ENCODE assay signal across 26 cellular contexts in genomic region chr22:20560716-20561115, GRCh38. TPM values are rescaled to one million over a fixed set of nuclear protein-coding genes. Genes with fewer than 3 reads are reported as not detected.
DNase-seq lines count a peak whose midpoint lies in the region; ATAC-seq lines count a peak whose summit lies in the region.
"Had no signal": no experiment of that assay in that cellular context is flagged by ENCODE, and none has a peak within 500 bp of the region (broad histone marks: within the 10 kb centered on the region; RNA-seq: fewer than 3 reads in every experiment).

No MANE protein-coding gene starts in this region.

- no peak overlapping the region for H3K4me3 ChIP-seq in CD8-positive, alpha-beta memory T cell (ENCODE audit: low read length)
- H3K4me3 ChIP-seq: A549; BLaER1 treated with 17β-estradiol and CSF1 and Interleukin-3, amounts not matched to agents 10 nM and 100 nM; GM12878; MG63; SJCRH30 had no signal

- DNase-seq in activated naive CD4-positive, alpha-beta T cell treated with anti-CD3 and anti-CD28 coated beads for 36 hours: no peak
- DNase-seq in CD8-positive, alpha-beta memory T cell: no peak
- no peak for DNase-seq in effector memory CD8-positive, alpha-beta T cell
- no peak for DNase-seq in stimulated activated naive B cell treated with anti-CD40 and anti-IgM and Interleukin-4, amounts not matched to agents 10 μg/mL and 1 μg/mL and 100 μg/mL, for 72 hours
- DNase-seq in stimulated activated naive CD8-positive, alpha-beta T cell treated with anti-CD3 and anti-CD28 coated beads, Interleukin-15, Interleukin-2, amounts not matched to agents 100 U/mL and 50 U/mL, for 24 hours: no peak
- no peak for DNase-seq in COLO668 (lab: John Stamatoyannopoulos, UW; ENCODE audit: unreplicated experiment)
- DNase-seq: AML-193, COR-L47, HCEC 1CT, KG1, MG63, NCI-H1105 treated with DMSO at 0.1 percent for 48 hours, NCI-H146, NCI-H1930, NCI-H2107, NCI-H524, NCI-H774, PC-3, SJCRH30 had no signal

- no peaks in the 10 kb centered on the region for H3K27me3 Mint-ChIP-seq in activated naive CD4-positive, alpha-beta T cell treated with anti-CD3 and anti-CD28 coated beads, Interleukin-2, amount 50 U/mL, for 24 hours
- H3K27me3 Mint-ChIP-seq in activated naive CD4-positive, alpha-beta T cell treated with anti-CD3 and anti-CD28 coated beads for 36 hours (ENCODE audit: low read depth): no peaks in the 10 kb centered on the region
- no peaks in the 10 kb centered on the region for H3K27me3 Mint-ChIP-seq in CD8-positive, alpha-beta memory T cell
- H3K27me3 Mint-ChIP-seq in effector memory CD8-positive, alpha-beta T cell: no peaks in the 10 kb centered on the region
- H3K27me3 Mint-ChIP-seq in stimulated activated naive B cell treated with anti-CD40 and anti-IgM and Interleukin-4, amounts not matched to agents 10 μg/mL and 1 μg/mL and 100 μg/mL, for 72 hours: no peaks in the 10 kb centered on the region

- no peaks in the 10 kb centered on the region for H3K9me3 ChIP-seq in CD8-positive, alpha-beta memory T cell (ENCODE audit: low read length)
- H3K9me3 ChIP-seq: MG63 had no signal

- CTCF ChIA-PET in activated naive CD4-positive, alpha-beta T cell treated with anti-CD3 and anti-CD28 coated beads for 36 hours (lab: Charles Lee): interaction anchor here (1.1 kb wide), 1 partner anchor 8 kb away, joined by 3 read pairs; no protein-coding TSS in a partner anchor
- CTCF ChIA-PET in CD8-positive, alpha-beta memory T cell (lab: Charles Lee): interaction anchor here (1.3 to 19.1 kb wide), 3 partner anchors 6 to 42 kb away, joined by 3 to 389 read pairs (median 389); no protein-coding TSS in a partner anchor

- no peak for ATAC-seq in effector memory CD8-positive, alpha-beta T cell (replicated peaks)
- ATAC-seq in stimulated activated naive B cell treated with anti-CD40 and anti-IgM and Interleukin-4, amounts not matched to agents 10 μg/mL and 1 μg/mL and 100 μg/mL, for 72 hours (replicated peaks): no peak
- ATAC-seq in stimulated activated naive CD8-positive, alpha-beta T cell treated with anti-CD3 and anti-CD28 coated beads, Interleukin-15, Interleukin-2, amounts not matched to agents 100 U/mL and 50 U/mL, for 24 hours: no peak
- no peak for ATAC-seq in HG03097 (IDR thresholded peaks at IDR 0.05; ENCODE audit: low FRiP score, unreplicated experiment)
- ATAC-seq: A549, GM12878, PC-3, Right ventricle myocardium inferior, SK-N-SH treated with all-trans-retinoic acid at 6 μM for 48 hours had no signal

- no peaks in the 10 kb centered on the region for H3K27me3 ChIP-seq in CD8-positive, alpha-beta memory T cell (ENCODE audit: insufficient read depth, low read length, poor library complexity, severe bottlenecking)
- H3K27me3 ChIP-seq: BLaER1 treated with 17β-estradiol and CSF1 and Interleukin-3, amounts not matched to agents 10 nM and 100 nM; MG63; SJCRH30 had no signal

- H3K9me3 Mint-ChIP-seq in activated naive CD4-positive, alpha-beta T cell treated with anti-CD3 and anti-CD28 coated beads, Interleukin-2, amount 50 U/mL, for 24 hours: no peaks in the 10 kb centered on the region
- H3K9me3 Mint-ChIP-seq in activated naive CD4-positive, alpha-beta T cell treated with anti-CD3 and anti-CD28 coated beads for 36 hours: peaks cover 2% of the 10 kb centered on the region
- H3K9me3 Mint-ChIP-seq in CD8-positive, alpha-beta memory T cell: peaks cover 0 to 9% (median 0%) of the 10 kb centered on the region in 5 donors
- peaks cover 4 to 10% of the 10 kb centered on the region in 2 donors for H3K9me3 Mint-ChIP-seq in effector memory CD8-positive, alpha-beta T cell
- H3K9me3 Mint-ChIP-seq in stimulated activated naive B cell treated with anti-CD40 and anti-IgM and Interleukin-4, amounts not matched to agents 10 μg/mL and 1 μg/mL and 100 μg/mL, for 72 hours: peaks cover 9 to 11% of the 10 kb centered on the region in 2 donors

- H3K27ac Mint-ChIP-seq in activated naive CD4-positive, alpha-beta T cell treated with anti-CD3 and anti-CD28 coated beads, Interleukin-2, amount 50 U/mL, for 24 hours: peak overlapping the region; percentile 71
- H3K27ac Mint-ChIP-seq in activated naive CD4-positive, alpha-beta T cell treated with anti-CD3 and anti-CD28 coated beads for 36 hours: no peak overlapping the region
- H3K27ac Mint-ChIP-seq in CD8-positive, alpha-beta memory T cell: peak overlapping the region; percentile 4 to 83 (median 60)
- peak overlapping the region; percentile 59 to 79 for H3K27ac Mint-ChIP-seq in effector memory CD8-positive, alpha-beta T cell
- peak overlapping the region; percentile 10 for H3K27ac Mint-ChIP-seq in stimulated activated naive B cell treated with anti-CD40 and anti-IgM and Interleukin-4, amounts not matched to agents 10 μg/mL and 1 μg/mL and 100 μg/mL, for 72 hours

- H3K36me3 Mint-ChIP-seq in activated naive CD4-positive, alpha-beta T cell treated with anti-CD3 and anti-CD28 coated beads, Interleukin-2, amount 50 U/mL, for 24 hours: peaks cover 29% of the 10 kb centered on the region
- peaks cover 55% of the 10 kb centered on the region for H3K36me3 Mint-ChIP-seq in activated naive CD4-positive, alpha-beta T cell treated with anti-CD3 and anti-CD28 coated beads for 36 hours (ENCODE audit: low read depth)
- peaks cover 25 to 84% (median 39%) of the 10 kb centered on the region in 3 donors for H3K36me3 Mint-ChIP-seq in CD8-positive, alpha-beta memory T cell
- H3K36me3 Mint-ChIP-seq in effector memory CD8-positive, alpha-beta T cell (ENCODE audit: insufficient read depth): peaks cover 81% of the 10 kb centered on the region
- H3K36me3 Mint-ChIP-seq in stimulated activated naive B cell treated with anti-CD40 and anti-IgM and Interleukin-4, amounts not matched to agents 10 μg/mL and 1 μg/mL and 100 μg/mL, for 72 hours: peaks cover 52 to 65% of the 10 kb centered on the region in 2 donors

- no peak overlapping the region for H3K4me3 Mint-ChIP-seq in activated naive CD4-positive, alpha-beta T cell treated with anti-CD3 and anti-CD28 coated beads, Interleukin-2, amount 50 U/mL, for 24 hours
- no peak overlapping the region for H3K4me3 Mint-ChIP-seq in activated naive CD4-positive, alpha-beta T cell treated with anti-CD3 and anti-CD28 coated beads for 36 hours
- peak overlapping the region in 1 of 7 donors; percentile 71 for H3K4me3 Mint-ChIP-seq in CD8-positive, alpha-beta memory T cell
- H3K4me3 Mint-ChIP-seq in effector memory CD8-positive, alpha-beta T cell: peak overlapping the region in 1 of 2 donors; percentile 29
- H3K4me3 Mint-ChIP-seq in stimulated activated naive B cell treated with anti-CD40 and anti-IgM and Interleukin-4, amounts not matched to agents 10 μg/mL and 1 μg/mL and 100 μg/mL, for 72 hours: no peak overlapping the region

- intact Hi-C loops in activated naive CD4-positive, alpha-beta T cell treated with anti-CD3 and anti-CD28 coated beads for 36 hours (cut with micrococcal nuclease): no loop called here

- H3K4me1 ChIP-seq in CD8-positive, alpha-beta memory T cell (ENCODE audit: insufficient read depth, low read length): peaks cover 67% of the 10 kb centered on the region
- H3K4me1 ChIP-seq: SJCRH30 had no signal

- POLR2A ChIA-PET in CD8-positive, alpha-beta memory T cell (lab: Charles Lee): no interaction called here

- H3K27ac ChIP-seq in CD8-positive, alpha-beta memory T cell (ENCODE audit: low read depth, low read length): no peak overlapping the region
- H3K27ac ChIP-seq: A549; BLaER1 treated with 17β-estradiol and CSF1 and Interleukin-3, amounts not matched to agents 10 nM and 100 nM; SJCRH30 had no signal

- peaks cover 76% of the 10 kb centered on the region for H3K4me1 Mint-ChIP-seq in activated naive CD4-positive, alpha-beta T cell treated with anti-CD3 and anti-CD28 coated beads, Interleukin-2, amount 50 U/mL, for 24 hours
- H3K4me1 Mint-ChIP-seq in activated naive CD4-positive, alpha-beta T cell treated with anti-CD3 and anti-CD28 coated beads for 36 hours (ENCODE audit: low read depth): peaks cover 59% of the 10 kb centered on the region
- H3K4me1 Mint-ChIP-seq in CD8-positive, alpha-beta memory T cell: peaks cover 72 to 93% (median 92%) of the 10 kb centered on the region in 3 donors
- H3K4me1 Mint-ChIP-seq in effector memory CD8-positive, alpha-beta T cell (ENCODE audit: low read depth in 2 of 2): peaks cover 65 to 72% of the 10 kb centered on the region in 2 donors
- peaks cover 10 to 20% of the 10 kb centered on the region in 2 donors for H3K4me1 Mint-ChIP-seq in stimulated activated naive B cell treated with anti-CD40 and anti-IgM and Interleukin-4, amounts not matched to agents 10 μg/mL and 1 μg/mL and 100 μg/mL, for 72 hours

- peaks cover 35% of the 10 kb centered on the region for H3K36me3 ChIP-seq in CD8-positive, alpha-beta memory T cell (ENCODE audit: insufficient read depth, low read length)

RNA-seq across cellular contexts. Expression of gene MED15, which starts 53.3 kb away (rescaled TPM):
- 100 to 1,000 TPM in 1 of 2 experiments, 10 to 100 TPM in 1; 94.7 to 108 TPM for total RNA-seq in activated naive CD4-positive, alpha-beta T cell treated with anti-CD3 and anti-CD28 coated beads for 36 hours
- 100 to 1,000 TPM in 1 of 2 experiments, 10 to 100 TPM in 1; 98.0 to 106 TPM for total RNA-seq in CD8-positive, alpha-beta memory T cell
- 120 TPM for polyA plus RNA-seq in CD8-positive, alpha-beta memory T cell
